ENCODE assay signal across 8 cellular contexts in the genomic region with DNA sequence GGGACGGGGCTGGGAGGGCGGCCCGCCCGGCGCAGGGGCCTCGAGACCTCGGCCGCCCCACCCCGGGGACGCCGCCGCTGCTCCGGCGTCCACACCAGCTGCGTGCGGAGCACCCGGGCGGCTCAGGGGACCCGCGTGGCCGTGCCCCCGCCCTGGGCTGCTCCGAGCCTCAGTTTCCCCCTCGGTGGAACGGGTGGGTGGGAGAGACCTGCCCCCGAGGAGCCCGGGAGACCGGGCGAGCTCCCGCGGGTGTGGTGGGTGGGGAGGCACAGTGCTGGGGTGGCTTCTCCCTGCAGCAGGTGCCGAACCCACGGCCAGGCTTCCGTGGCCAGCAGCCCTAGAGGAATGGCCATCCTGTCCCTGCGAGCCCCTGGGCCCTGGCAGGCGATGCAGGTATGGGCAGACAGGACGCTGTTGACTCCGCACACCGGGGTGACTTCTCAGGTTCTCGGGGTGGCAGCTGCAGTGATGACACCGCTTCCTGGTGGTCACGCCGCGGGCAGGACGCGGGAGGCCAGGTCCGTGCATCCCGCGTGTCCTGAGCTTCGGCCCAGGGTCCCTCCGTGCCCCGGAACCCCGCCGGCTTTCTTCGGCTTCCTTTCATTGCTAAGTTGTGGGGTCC. TPM values are rescaled to one million over a fixed set of nuclear protein-coding genes. Genes with fewer than 3 reads are reported as not detected.
DNase-seq lines count a peak whose midpoint lies in the region; ATAC-seq and TF ChIP-seq lines count a peak whose summit lies in the region.

No MANE protein-coding gene starts in this region.

- intact Hi-C loops in psoas muscle (cut with DNase I) = loop anchor here in 1 of 2 donors (2.0 kb wide), 1 partner anchor 70 kb away; a partner anchor contains a TSS

- H3K4me3 ChIP-seq in GM06990 (replicated peaks; ENCODE audit: low read depth, low read length) (peak overlapping the region; percentile 71), SJSA1 (peak overlapping the region; percentile 49), fibroblast of mammary gland (ENCODE audit: control insufficient read depth, low read depth, low read length) (peak overlapping the region; percentile 54), psoas muscle (peak overlapping the region; percentile 68)

- 16 to 37% (median 34%) methylated on average over 27 to 55 of the region's 55 CpGs for WGBS in psoas muscle, 3 donors

- H3K36me3 ChIP-seq in GM06990 (ENCODE audit: control insufficient read depth, insufficient read depth, low read length) (no peaks in the 10 kb centered on the region), SJSA1 (peaks cover 3% of the 10 kb centered on the region; the same call in 1 of the 2 replicates), psoas muscle (ENCODE audit: insufficient read depth in 1 of 2, low read depth in 1 of 2) (no peaks in the 10 kb centered on the region)

- H3K27me3 ChIP-seq in GM06990 (replicated peaks; ENCODE audit: control insufficient read depth, insufficient read depth, low read length) (no peaks in the 10 kb centered on the region; the same call in 1 of the 2 replicates), SJSA1 (replicated peaks) (peaks cover 5% of the 10 kb centered on the region; the same call in 1 of the 2 replicates), psoas muscle (ENCODE audit: insufficient read depth in 3 of 3, low read length in 2 of 3) (peaks cover 0 to 4% (median 0%) of the 10 kb centered on the region in 3 donors)

- peaks cover 17% of the 10 kb centered on the region for H3K4me1 ChIP-seq in SJSA1 (replicated peaks)
- H3K4me1 ChIP-seq in psoas muscle = peaks cover 3% of the 10 kb centered on the region

- ATAC-seq in psoas muscle (no peak), HG03565 (IDR thresholded peaks at IDR 0.05; ENCODE audit: unreplicated experiment) (no peak), GM21576 (IDR thresholded peaks at IDR 0.05; ENCODE audit: unreplicated experiment) (no peak)

- H3K27ac ChIP-seq in SJSA1 (no peak overlapping the region), psoas muscle (no peak overlapping the region)

- TF ChIP-seq CTCF in GM06990 (IDR thresholded peaks at IDR 0.05; ENCODE audit: insufficient read depth, low read length, poor library complexity, severe bottlenecking) = no peak
- TF ChIP-seq CTCF in fibroblast of mammary gland (conservative IDR thresholded peaks at IDR 0.05; ENCODE audit: control insufficient read depth, insufficient read depth, low read depth, low read length) = no peak
- TF ChIP-seq CTCF in psoas muscle (IDR thresholded peaks at IDR 0.05) = no peak

- DNase-seq in GM06990 (ENCODE audit: extremely low read depth, insufficient read length) = no peak
- no peak for DNase-seq in SJSA1 (ENCODE audit: low read depth in 1 of 2, low spot score in 2 of 2)
- DNase-seq in fibroblast of mammary gland (ENCODE audit: low read depth) = no peak
- no peak for DNase-seq in psoas muscle
- DNase-seq in NCI-H1048 (lab: John Stamatoyannopoulos, UW) = no peak
- no peak for DNase-seq in COR-L47 (lab: John Stamatoyannopoulos, UW)

- H3K9me3 ChIP-seq in SJSA1 (replicated peaks) (no peaks in the 10 kb centered on the region), psoas muscle (no peaks in the 10 kb centered on the region)

RNA-seq across cellular contexts. Expression of a gene that starts 0.7 kb away (rescaled TPM):
- 122 and 135 TPM in 2 replicates for total RNA-seq in SJSA1 (2014; rRNA removed; shearing (Covaris generic))
- total RNA-seq in psoas muscle = 10 to 100 TPM; 16.2 to 28.5 (median 25.2) TPM
- polyA plus RNA-seq in psoas muscle = 10 to 100 TPM; 22.2 to 38.3 (median 25.5) TPM

RNA-seq across cellular contexts. Expression of a gene that starts 26.1 kb away (rescaled TPM):
- 58.2 and 104 TPM in 2 replicates for total RNA-seq in SJSA1 (2014; rRNA removed; shearing (Covaris generic))
- total RNA-seq in psoas muscle = 1 to 10 TPM in 1 of 4 donors, under 1 TPM in 1, not detected in 2; 0.30 to 1.3 TPM
- 1 to 10 TPM in 1 of 3 donors, under 1 TPM in 2; 0.17 to 2.4 (median 0.47) TPM for polyA plus RNA-seq in psoas muscle

RNA-seq across cellular contexts. Expression of a gene that starts 30.6 kb away (rescaled TPM):
- total RNA-seq in SJSA1 (2014; rRNA removed; shearing (Covaris generic)) = 5.4 and 9.2 TPM in 2 replicates
- total RNA-seq in psoas muscle = 1 to 10 TPM in 1 of 4 donors, under 1 TPM in 3; 0.67 to 1.1 (median 0.88) TPM
- polyA plus RNA-seq in psoas muscle = 1 to 10 TPM in 1 of 3 donors, under 1 TPM in 2; 0.18 to 1.8 (median 0.18) TPM

Comparison
In these comparisons a context has a peak if more than half of its experiments do, and no peak if none do; other contexts are left out.
1. RNA of a gene that starts 26.1 kb away (total RNA-seq): 58.2 to 104 TPM in SJSA1; 0.30 to 1.3 TPM in psoas muscle; every median in the first group is over 10 times any median in the second.
2. Peak in every context shown above with its lines, with median percentiles within 50 percentile points of each other: H3K4me3 ChIP-seq.